In the genomic region with DNA sequence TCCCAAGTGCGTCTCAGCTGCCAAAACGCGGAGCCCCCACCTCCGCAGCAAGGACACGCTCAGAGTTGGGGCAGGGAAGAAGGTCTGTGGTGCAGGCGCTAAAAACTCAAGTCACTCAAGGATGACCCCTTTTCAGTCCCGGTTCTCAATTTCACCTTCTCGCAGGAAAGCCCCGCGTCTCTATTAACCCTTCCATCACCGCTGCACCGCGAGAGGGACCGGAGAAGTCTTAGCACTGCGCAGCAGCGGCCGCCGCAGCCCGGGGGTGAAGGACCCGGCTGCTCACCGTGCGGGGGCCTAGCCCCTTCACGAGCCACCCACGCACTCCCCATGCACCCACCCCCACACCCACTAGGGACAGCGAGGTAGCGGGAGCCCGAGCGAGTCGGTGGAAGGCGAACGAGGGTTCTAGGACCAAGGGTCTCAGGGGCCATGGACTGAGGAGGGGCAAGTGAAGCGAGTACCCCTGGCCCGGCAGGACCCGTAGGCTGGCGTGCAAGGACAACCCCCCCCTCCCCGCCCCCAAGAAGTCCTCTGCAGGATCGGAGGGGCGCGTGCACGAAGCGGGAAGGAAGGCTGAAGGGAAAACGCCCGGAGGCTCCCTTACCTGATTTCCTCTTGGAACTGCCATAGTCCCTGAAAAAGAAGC, we compare ENCODE assay signal across 1 cellular context.
TF ChIP-seq lines count a peak whose summit lies in the region.

No MANE protein-coding gene starts in this region.

TF ChIP-seq in HCT116, 20 proteins besides CTCF, POLR2A, EP300 and RAD21 (continued from another document):
- TF ChIP-seq, protein P1, sequence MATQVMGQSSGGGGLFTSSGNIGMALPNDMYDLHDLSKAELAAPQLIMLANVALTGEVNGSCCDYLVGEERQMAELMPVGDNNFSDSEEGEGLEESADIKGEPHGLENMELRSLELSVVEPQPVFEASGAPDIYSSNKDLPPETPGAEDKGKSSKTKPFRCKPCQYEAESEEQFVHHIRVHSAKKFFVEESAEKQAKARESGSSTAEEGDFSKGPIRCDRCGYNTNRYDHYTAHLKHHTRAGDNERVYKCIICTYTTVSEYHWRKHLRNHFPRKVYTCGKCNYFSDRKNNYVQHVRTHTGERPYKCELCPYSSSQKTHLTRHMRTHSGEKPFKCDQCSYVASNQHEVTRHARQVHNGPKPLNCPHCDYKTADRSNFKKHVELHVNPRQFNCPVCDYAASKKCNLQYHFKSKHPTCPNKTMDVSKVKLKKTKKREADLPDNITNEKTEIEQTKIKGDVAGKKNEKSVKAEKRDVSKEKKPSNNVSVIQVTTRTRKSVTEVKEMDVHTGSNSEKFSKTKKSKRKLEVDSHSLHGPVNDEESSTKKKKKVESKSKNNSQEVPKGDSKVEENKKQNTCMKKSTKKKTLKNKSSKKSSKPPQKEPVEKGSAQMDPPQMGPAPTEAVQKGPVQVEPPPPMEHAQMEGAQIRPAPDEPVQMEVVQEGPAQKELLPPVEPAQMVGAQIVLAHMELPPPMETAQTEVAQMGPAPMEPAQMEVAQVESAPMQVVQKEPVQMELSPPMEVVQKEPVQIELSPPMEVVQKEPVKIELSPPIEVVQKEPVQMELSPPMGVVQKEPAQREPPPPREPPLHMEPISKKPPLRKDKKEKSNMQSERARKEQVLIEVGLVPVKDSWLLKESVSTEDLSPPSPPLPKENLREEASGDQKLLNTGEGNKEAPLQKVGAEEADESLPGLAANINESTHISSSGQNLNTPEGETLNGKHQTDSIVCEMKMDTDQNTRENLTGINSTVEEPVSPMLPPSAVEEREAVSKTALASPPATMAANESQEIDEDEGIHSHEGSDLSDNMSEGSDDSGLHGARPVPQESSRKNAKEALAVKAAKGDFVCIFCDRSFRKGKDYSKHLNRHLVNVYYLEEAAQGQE (IDR thresholded peaks at IDR 0.05; ENCODE audit: low read depth) = no peak
- TF ChIP-seq POLR2AphosphoS5 (IDR thresholded peaks at IDR 0.05; ENCODE audit: low read depth, low read length) (no peak), CBX3 (IDR thresholded peaks at IDR 0.05; ENCODE audit: low read depth) (no peak), ELF1 (IDR thresholded peaks at IDR 0.05; ENCODE audit: borderline replicate concordance, low read depth) (no peak), YY1 (IDR thresholded peaks at IDR 0.05; ENCODE audit: extremely low read depth, insufficient replicate concordance, low read depth, low read length) (no peak)
